ENCODE assay signal across 1 cellular context in genomic region chr3:27730774-27731659, GRCh38.
A peak's percentile ranks its signal among the peaks of the same experiment; 100 is the strongest.
TF ChIP-seq lines count a peak whose summit lies in the region.

No MANE protein-coding gene starts in this region.

TF ChIP-seq in H1, 55 proteins besides CTCF, POLR2A, EP300 and RAD21:
- no peak for TF ChIP-seq CTBP2 (IDR thresholded peaks at IDR 0.05; ENCODE audit: borderline replicate concordance, insufficient read depth, insufficient read length, low read length)
- TF ChIP-seq RBBP5 (IDR thresholded peaks at IDR 0.05; ENCODE audit: borderline replicate concordance, low read depth, low read length), result no peak
- no peak for TF ChIP-seq SAP30 (IDR thresholded peaks at IDR 0.05; ENCODE audit: insufficient read depth, insufficient replicate concordance, low read length)
- TF ChIP-seq NRF1 (IDR thresholded peaks at IDR 0.05; ENCODE audit: low read depth, low read length), result no peak
- TF ChIP-seq ASH2L (IDR thresholded peaks at IDR 0.05; ENCODE audit: low read length), result peak; percentile 30
- TF ChIP-seq TCF12 (IDR thresholded peaks at IDR 0.05; ENCODE audit: low read depth, low read length), result no peak
- TF ChIP-seq MAFK (IDR thresholded peaks at IDR 0.05; ENCODE audit: low read depth, low read length), result no peak
- peak; percentile 22; the same call in 1 of the 2 replicates for TF ChIP-seq KDM1A (IDR thresholded peaks at IDR 0.05; ENCODE audit: borderline replicate concordance, low read length)
- no peak for TF ChIP-seq JUND (IDR thresholded peaks at IDR 0.05; ENCODE audit: low read length)
- TF ChIP-seq SP2 (IDR thresholded peaks at IDR 0.05; ENCODE audit: low read length), result no peak
- TF ChIP-seq EZH2 (IDR thresholded peaks at IDR 0.05; ENCODE audit: low read depth, low read length, severe bottlenecking), result peak; percentile 63
- TF ChIP-seq CEBPB (IDR thresholded peaks at IDR 0.05; ENCODE audit: low read depth, low read length), result no peak
- TF ChIP-seq, protein P1, sequence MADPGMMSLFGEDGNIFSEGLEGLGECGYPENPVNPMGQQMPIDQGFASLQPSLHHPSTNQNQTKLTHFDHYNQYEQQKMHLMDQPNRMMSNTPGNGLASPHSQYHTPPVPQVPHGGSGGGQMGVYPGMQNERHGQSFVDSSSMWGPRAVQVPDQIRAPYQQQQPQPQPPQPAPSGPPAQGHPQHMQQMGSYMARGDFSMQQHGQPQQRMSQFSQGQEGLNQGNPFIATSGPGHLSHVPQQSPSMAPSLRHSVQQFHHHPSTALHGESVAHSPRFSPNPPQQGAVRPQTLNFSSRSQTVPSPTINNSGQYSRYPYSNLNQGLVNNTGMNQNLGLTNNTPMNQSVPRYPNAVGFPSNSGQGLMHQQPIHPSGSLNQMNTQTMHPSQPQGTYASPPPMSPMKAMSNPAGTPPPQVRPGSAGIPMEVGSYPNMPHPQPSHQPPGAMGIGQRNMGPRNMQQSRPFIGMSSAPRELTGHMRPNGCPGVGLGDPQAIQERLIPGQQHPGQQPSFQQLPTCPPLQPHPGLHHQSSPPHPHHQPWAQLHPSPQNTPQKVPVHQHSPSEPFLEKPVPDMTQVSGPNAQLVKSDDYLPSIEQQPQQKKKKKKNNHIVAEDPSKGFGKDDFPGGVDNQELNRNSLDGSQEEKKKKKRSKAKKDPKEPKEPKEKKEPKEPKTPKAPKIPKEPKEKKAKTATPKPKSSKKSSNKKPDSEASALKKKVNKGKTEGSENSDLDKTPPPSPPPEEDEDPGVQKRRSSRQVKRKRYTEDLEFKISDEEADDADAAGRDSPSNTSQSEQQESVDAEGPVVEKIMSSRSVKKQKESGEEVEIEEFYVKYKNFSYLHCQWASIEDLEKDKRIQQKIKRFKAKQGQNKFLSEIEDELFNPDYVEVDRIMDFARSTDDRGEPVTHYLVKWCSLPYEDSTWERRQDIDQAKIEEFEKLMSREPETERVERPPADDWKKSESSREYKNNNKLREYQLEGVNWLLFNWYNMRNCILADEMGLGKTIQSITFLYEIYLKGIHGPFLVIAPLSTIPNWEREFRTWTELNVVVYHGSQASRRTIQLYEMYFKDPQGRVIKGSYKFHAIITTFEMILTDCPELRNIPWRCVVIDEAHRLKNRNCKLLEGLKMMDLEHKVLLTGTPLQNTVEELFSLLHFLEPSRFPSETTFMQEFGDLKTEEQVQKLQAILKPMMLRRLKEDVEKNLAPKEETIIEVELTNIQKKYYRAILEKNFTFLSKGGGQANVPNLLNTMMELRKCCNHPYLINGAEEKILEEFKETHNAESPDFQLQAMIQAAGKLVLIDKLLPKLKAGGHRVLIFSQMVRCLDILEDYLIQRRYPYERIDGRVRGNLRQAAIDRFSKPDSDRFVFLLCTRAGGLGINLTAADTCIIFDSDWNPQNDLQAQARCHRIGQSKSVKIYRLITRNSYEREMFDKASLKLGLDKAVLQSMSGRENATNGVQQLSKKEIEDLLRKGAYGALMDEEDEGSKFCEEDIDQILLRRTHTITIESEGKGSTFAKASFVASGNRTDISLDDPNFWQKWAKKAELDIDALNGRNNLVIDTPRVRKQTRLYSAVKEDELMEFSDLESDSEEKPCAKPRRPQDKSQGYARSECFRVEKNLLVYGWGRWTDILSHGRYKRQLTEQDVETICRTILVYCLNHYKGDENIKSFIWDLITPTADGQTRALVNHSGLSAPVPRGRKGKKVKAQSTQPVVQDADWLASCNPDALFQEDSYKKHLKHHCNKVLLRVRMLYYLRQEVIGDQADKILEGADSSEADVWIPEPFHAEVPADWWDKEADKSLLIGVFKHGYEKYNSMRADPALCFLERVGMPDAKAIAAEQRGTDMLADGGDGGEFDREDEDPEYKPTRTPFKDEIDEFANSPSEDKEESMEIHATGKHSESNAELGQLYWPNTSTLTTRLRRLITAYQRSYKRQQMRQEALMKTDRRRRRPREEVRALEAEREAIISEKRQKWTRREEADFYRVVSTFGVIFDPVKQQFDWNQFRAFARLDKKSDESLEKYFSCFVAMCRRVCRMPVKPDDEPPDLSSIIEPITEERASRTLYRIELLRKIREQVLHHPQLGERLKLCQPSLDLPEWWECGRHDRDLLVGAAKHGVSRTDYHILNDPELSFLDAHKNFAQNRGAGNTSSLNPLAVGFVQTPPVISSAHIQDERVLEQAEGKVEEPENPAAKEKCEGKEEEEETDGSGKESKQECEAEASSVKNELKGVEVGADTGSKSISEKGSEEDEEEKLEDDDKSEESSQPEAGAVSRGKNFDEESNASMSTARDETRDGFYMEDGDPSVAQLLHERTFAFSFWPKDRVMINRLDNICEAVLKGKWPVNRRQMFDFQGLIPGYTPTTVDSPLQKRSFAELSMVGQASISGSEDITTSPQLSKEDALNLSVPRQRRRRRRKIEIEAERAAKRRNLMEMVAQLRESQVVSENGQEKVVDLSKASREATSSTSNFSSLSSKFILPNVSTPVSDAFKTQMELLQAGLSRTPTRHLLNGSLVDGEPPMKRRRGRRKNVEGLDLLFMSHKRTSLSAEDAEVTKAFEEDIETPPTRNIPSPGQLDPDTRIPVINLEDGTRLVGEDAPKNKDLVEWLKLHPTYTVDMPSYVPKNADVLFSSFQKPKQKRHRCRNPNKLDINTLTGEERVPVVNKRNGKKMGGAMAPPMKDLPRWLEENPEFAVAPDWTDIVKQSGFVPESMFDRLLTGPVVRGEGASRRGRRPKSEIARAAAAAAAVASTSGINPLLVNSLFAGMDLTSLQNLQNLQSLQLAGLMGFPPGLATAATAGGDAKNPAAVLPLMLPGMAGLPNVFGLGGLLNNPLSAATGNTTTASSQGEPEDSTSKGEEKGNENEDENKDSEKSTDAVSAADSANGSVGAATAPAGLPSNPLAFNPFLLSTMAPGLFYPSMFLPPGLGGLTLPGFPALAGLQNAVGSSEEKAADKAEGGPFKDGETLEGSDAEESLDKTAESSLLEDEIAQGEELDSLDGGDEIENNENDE (IDR thresholded peaks at IDR 0.05; ENCODE audit: insufficient replicate concordance, low read length), result no peak
- no peak for TF ChIP-seq RNF2 (IDR thresholded peaks at IDR 0.05; ENCODE audit: borderline replicate concordance, low read depth, low read length, missing control alignments, poor library complexity, severe bottlenecking)
- peak; percentile 79 for TF ChIP-seq NANOG (IDR thresholded peaks at IDR 0.05; ENCODE audit: insufficient read depth, low read depth, low read length, poor library complexity, severe bottlenecking)
- TF ChIP-seq, protein P2, sequence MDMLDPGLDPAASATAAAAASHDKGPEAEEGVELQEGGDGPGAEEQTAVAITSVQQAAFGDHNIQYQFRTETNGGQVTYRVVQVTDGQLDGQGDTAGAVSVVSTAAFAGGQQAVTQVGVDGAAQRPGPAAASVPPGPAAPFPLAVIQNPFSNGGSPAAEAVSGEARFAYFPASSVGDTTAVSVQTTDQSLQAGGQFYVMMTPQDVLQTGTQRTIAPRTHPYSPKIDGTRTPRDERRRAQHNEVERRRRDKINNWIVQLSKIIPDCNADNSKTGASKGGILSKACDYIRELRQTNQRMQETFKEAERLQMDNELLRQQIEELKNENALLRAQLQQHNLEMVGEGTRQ (IDR thresholded peaks at IDR 0.05; ENCODE audit: low read length), result no peak
- 0 out of 2 replicates have a peak, but pooled peaks have one; percentile 13 for TF ChIP-seq CREB1 (IDR thresholded peaks at IDR 0.05)
- peak; percentile 85 for TF ChIP-seq SUZ12 (IDR thresholded peaks at IDR 0.05; ENCODE audit: low read length)
- TF ChIP-seq PHF8 (conservative IDR thresholded peaks at IDR 0.05; ENCODE audit: low read depth, low read length), result no peak
TF ChIP-seq in H1: peak in this region for 6.
